ENCODE assay signal across 8 cellular contexts in the genomic region with DNA sequence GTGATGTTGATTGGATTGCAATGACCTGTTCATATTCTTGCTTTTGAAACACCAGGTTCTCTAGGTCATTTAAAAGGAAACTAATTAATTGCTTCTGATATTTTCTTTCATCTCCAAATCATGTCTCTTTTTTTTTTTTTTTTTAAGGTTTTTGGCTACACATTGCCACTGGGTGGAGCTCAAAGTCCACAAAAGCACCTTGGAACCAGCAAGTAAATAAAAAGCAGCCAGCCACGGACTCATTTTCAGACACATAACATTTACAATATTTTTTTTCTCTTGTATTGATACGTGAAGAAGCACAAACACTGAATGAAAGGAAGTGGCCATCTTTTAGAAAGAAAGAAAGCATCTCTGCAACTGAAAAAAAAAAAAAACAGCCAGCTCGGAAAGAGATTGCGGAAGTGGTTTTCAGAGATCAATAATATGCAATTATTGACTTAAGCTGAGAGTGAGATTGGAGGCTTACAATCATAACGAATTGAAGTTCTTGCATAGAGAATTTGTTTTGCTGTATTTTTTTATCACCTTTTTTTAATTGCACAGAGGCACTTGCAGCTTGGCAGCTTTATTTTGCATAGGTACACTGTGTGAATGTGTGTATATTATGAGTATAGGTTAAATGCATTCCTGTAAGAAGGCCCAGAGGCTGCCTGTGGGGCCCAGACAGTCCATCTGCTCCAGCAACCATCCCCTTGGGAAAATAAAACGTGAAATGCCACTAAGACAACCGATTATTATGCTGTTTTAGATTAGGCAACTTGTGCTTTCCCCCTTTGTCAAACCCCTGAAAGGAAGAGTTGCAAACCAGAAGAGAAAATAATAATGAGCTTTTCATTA. TPM values are rescaled to one million over a fixed set of nuclear protein-coding genes. Genes with fewer than 3 reads are reported as not detected.
DNase-seq lines count a peak whose midpoint lies in the region; ATAC-seq, FAIRE-seq and TF ChIP-seq lines count a peak whose summit lies in the region.

No MANE protein-coding gene starts in this region.

- peak overlapping the region; percentile 74 for H3K4me3 ChIP-seq in OCI-LY3 (ENCODE audit: low read length)
- no peak overlapping the region for H3K4me3 ChIP-seq in astrocyte (ENCODE audit: insufficient read depth, low read depth, low read length)

- peak; percentile 73 for TF ChIP-seq RAD21 in Ishikawa (IDR thresholded peaks at IDR 0.05; ENCODE audit: low read depth)

- H3K27ac ChIP-seq in OCI-LY3 (ENCODE audit: low read length) (no peak overlapping the region), astrocyte (ENCODE audit: low read depth, low read length) (no peak overlapping the region)

- peak overlapping the region; percentile 64 for H3K4me2 ChIP-seq in OCI-LY3 (ENCODE audit: low read length)
- H3K4me2 ChIP-seq in astrocyte (ENCODE audit: low read length), result peak overlapping the region; percentile 68

- no peak overlapping the region for H3K27ac Mint-ChIP-seq in astrocyte (ENCODE audit: unreplicated experiment)

- peak; percentile 25 for DNase-seq in SIG-M5 treated with dmso at 0.1 percent for 504 hours (lab: John Stamatoyannopoulos, UW; ENCODE audit: unreplicated experiment)
- DNase-seq in SIG-M5 (lab: John Stamatoyannopoulos, UW), result no peak
- DNase-seq in astrocyte (ENCODE audit: low read depth), result peak; percentile 50
- DNase-seq in stimulated activated CD4-positive, alpha-beta T cell treated with anti-CD3 and anti-CD28 coated beads, Interleukin-4, amount 100 ng/mL, for 24 hours, result peak; percentile 49

- no peak for ATAC-seq in HG03095 (IDR thresholded peaks at IDR 0.05; ENCODE audit: unreplicated experiment)

- H3K36me3 Mint-ChIP-seq in astrocyte (ENCODE audit: low read depth, unreplicated experiment), result no peaks in the 10 kb centered on the region

- TF ChIP-seq CTCF in OCI-LY3 (IDR thresholded peaks at IDR 0.05; ENCODE audit: low read depth, low read length) (peak; percentile 66), astrocyte (IDR thresholded peaks at IDR 0.05; ENCODE audit: insufficient read depth, low read depth, low read length) (peak; percentile 72)

- H2AFZ ChIP-seq in OCI-LY3 (ENCODE audit: low read depth, low read length) (peak overlapping the region; percentile 78), astrocyte (ENCODE audit: low read depth, low read length) (no peak overlapping the region)

- H3K4me1 ChIP-seq in OCI-LY3 (ENCODE audit: low read length), result peaks cover 13% of the 10 kb centered on the region
- H3K4me1 ChIP-seq in astrocyte (ENCODE audit: insufficient read depth, low read length), result no peaks in the 10 kb centered on the region

- H3K27me3 ChIP-seq in OCI-LY3 (ENCODE audit: low read depth, low read length) (no peaks in the 10 kb centered on the region; the same call in 1 of the 2 replicates), astrocyte (ENCODE audit: insufficient read depth, low read length) (peaks cover 3% of the 10 kb centered on the region)

- H4K20me1 ChIP-seq in OCI-LY3 (ENCODE audit: insufficient read depth, low read length) (no peaks in the 10 kb centered on the region), astrocyte (ENCODE audit: insufficient read depth, low read length) (no peaks in the 10 kb centered on the region)

- H3K9me3 ChIP-seq in OCI-LY3 (ENCODE audit: insufficient read depth, low read length), result no peaks in the 10 kb centered on the region
- H3K9me3 ChIP-seq in astrocyte (ENCODE audit: insufficient read depth, low read depth, low read length), result no peaks in the 10 kb centered on the region

- FAIRE-seq in astrocyte (lab: Jason Lieb, UNC) (no peak), islet of Langerhans (lab: Jason Lieb, UNC) (peak; percentile 99)

- H3K9me3 Mint-ChIP-seq in astrocyte (ENCODE audit: unreplicated experiment), result no peaks in the 10 kb centered on the region

- no peak overlapping the region for H3K4me3 Mint-ChIP-seq in astrocyte (ENCODE audit: unreplicated experiment)

- H3K79me2 ChIP-seq in OCI-LY3 (ENCODE audit: low read length), result no peaks in the 10 kb centered on the region
- no peaks in the 10 kb centered on the region for H3K79me2 ChIP-seq in astrocyte (ENCODE audit: insufficient read depth, low read length)

- H3K9ac ChIP-seq in OCI-LY3 (ENCODE audit: low read length) (peak overlapping the region; percentile 53), astrocyte (ENCODE audit: low read length) (no peak overlapping the region)

- H3K36me3 ChIP-seq in OCI-LY3 (replicated peaks; ENCODE audit: low read depth, low read length) (no peaks in the 10 kb centered on the region), astrocyte (ENCODE audit: insufficient read depth, low read length) (no peaks in the 10 kb centered on the region)

- H3K4me1 Mint-ChIP-seq in astrocyte (ENCODE audit: low read depth, unreplicated experiment), result peaks cover 8% of the 10 kb centered on the region

- no peak for TF ChIP-seq EP300 in Ishikawa (IDR thresholded peaks at IDR 0.05; ENCODE audit: borderline replicate concordance)

- H3K27me3 Mint-ChIP-seq in astrocyte (ENCODE audit: low read depth, unreplicated experiment), result no peaks in the 10 kb centered on the region

TF ChIP-seq in Ishikawa, 13 proteins besides CTCF, POLR2A, EP300 and RAD21:
- no peak for TF ChIP-seq TEAD4 (IDR thresholded peaks at IDR 0.05)
- TF ChIP-seq ZBTB7A (IDR thresholded peaks at IDR 0.05; ENCODE audit: low read depth), result no peak
- TF ChIP-seq, protein P1, sequence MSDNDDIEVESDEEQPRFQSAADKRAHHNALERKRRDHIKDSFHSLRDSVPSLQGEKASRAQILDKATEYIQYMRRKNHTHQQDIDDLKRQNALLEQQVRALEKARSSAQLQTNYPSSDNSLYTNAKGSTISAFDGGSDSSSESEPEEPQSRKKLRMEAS (IDR thresholded peaks at IDR 0.05), result no peak
- no peak for TF ChIP-seq TCF12 (IDR thresholded peaks at IDR 0.05; ENCODE audit: low read depth)
- TF ChIP-seq EGR1 (IDR thresholded peaks at IDR 0.05), result no peak
- TF ChIP-seq CEBPB (IDR thresholded peaks at IDR 0.05), result no peak

RNA-seq across cellular contexts. Expression of a gene that starts 28.2 kb away (rescaled TPM):
- 1.5 and 2.0 TPM in 2 replicates for total RNA-seq in astrocyte
